ENCODE assay signal across 17 cellular contexts in the genomic region with DNA sequence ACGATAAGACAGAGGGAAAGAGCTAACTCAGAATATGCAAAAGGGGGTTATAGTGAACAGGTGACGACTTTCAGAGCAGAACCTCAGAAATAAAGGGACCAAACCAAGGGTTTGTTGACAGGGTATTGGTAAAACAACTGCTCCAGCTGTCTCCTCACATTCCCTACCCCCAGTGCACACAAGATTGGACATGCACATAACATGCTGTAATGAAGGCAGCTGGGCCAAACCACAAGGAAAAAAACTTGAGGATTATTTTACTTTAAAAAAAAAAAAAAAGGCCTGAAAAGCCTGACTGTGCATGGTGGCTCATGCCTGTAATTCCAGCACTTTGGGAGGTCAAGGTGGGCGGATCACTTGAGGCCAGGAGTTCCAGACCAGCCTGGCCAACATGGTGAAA. TPM values are rescaled to one million over a fixed set of nuclear protein-coding genes. Genes with fewer than 3 reads are reported as not detected.
A peak's percentile ranks its signal among the peaks of the same experiment; 100 is the strongest.
DNase-seq lines count a peak whose midpoint lies in the region; ATAC-seq and TF ChIP-seq lines count a peak whose summit lies in the region.
"Had no signal": no experiment of that assay in that cellular context is flagged by ENCODE, and none has a peak within 500 bp of the region (broad histone marks: within the 10 kb centered on the region; RNA-seq: fewer than 3 reads in every experiment).

No MANE protein-coding gene starts in this region.

- no peak overlapping the region for H3K4me3 ChIP-seq in BJ (ENCODE audit: low read depth, low read length)
- H3K4me3 ChIP-seq: psoas muscle, transverse colon had no signal

- no peaks in the 10 kb centered on the region for H3K9me3 Mint-ChIP-seq in effector memory CD8-positive, alpha-beta T cell
- H3K9me3 Mint-ChIP-seq: activated T-cell treated with anti-CD3 and anti-CD28 coated beads, Interleukin-2, amount 50 U/mL, for 24 hours had no signal

- no peaks in the 10 kb centered on the region for H3K27me3 ChIP-seq in BJ (ENCODE audit: control insufficient read depth, insufficient read depth, low read length)
- H3K27me3 ChIP-seq: transverse colon had no signal

- no peak for TF ChIP-seq CTCF in BJ (IDR thresholded peaks at IDR 0.05; ENCODE audit: insufficient read depth, low read depth, low read length)

- H3K4me3 Mint-ChIP-seq in effector memory CD8-positive, alpha-beta T cell = no peak overlapping the region
- H3K4me3 Mint-ChIP-seq: activated T-cell treated with anti-CD3 and anti-CD28 coated beads, Interleukin-2, amount 50 U/mL, for 24 hours had no signal

- H3K36me3 ChIP-seq in BJ (ENCODE audit: control insufficient read depth, insufficient read depth, low read length) = peaks cover 2% of the 10 kb centered on the region

- ATAC-seq in effector memory CD8-positive, alpha-beta T cell (replicated peaks) = no peak
- ATAC-seq in GM18511 (IDR thresholded peaks at IDR 0.05; ENCODE audit: unreplicated experiment) (no peak), HG03280 (IDR thresholded peaks at IDR 0.05; ENCODE audit: unreplicated experiment) (no peak)
- ATAC-seq: psoas muscle had no signal

- CTCF ChIA-PET in BJ (lab: Yijun Ruan, JAX) = interaction anchor here (0.7 to 1.3 kb wide), 2 partner anchors 20 to 180 kb away, joined by 3 read pairs; no protein-coding TSS in a partner anchor

- POLR2A ChIA-PET in BJ (lab: Charles Lee) = no interaction called here

- peak; percentile 65 for DNase-seq in BJ (ENCODE audit: low read depth)
- peak; percentile 50 for DNase-seq in NCI-H2171 (lab: John Stamatoyannopoulos, UW)
- no peak for DNase-seq in effector memory CD8-positive, alpha-beta T cell
- peak; percentile 80 for DNase-seq in non-pigmented ciliary epithelial cell (ENCODE audit: low read depth)
- no peak for DNase-seq in NCI-H1436 treated with DMSO at 0.1 percent for 48 hours (lab: John Stamatoyannopoulos, UW)
- no peak for DNase-seq in stimulated activated CD4-positive, alpha-beta T cell treated with anti-CD3 and anti-CD28 coated beads, Interleukin-15, amount 100 ng/mL, for 24 hours
- DNase-seq: activated CD4-positive, alpha-beta T cell treated with anti-CD3 and anti-CD28 coated beads, Interleukin-2, amount 50 U/mL, for 1 hour; activated T-cell treated with anti-CD3 and anti-CD28 coated beads, Interleukin-2, amount 50 U/mL, for 24 hours; amniotic stem cell; CD4-positive, CD25-positive, alpha-beta regulatory T cell; islet precursor cell; NCI-H2029; psoas muscle; T-helper 9 cell; transverse colon had no signal

- no peaks in the 10 kb centered on the region for H3K27me3 Mint-ChIP-seq in effector memory CD8-positive, alpha-beta T cell
- H3K27me3 Mint-ChIP-seq: activated T-cell treated with anti-CD3 and anti-CD28 coated beads, Interleukin-2, amount 50 U/mL, for 24 hours; CD4-positive, CD25-positive, alpha-beta regulatory T cell had no signal

- peaks cover 24 to 38% of the 10 kb centered on the region in 2 donors for H3K4me1 Mint-ChIP-seq in effector memory CD8-positive, alpha-beta T cell (ENCODE audit: low read depth in 2 of 2)

- peak overlapping the region; percentile 58 to 79 for H3K27ac Mint-ChIP-seq in effector memory CD8-positive, alpha-beta T cell
- H3K27ac Mint-ChIP-seq: activated T-cell treated with anti-CD3 and anti-CD28 coated beads, Interleukin-2, amount 50 U/mL, for 24 hours had no signal

- H3K36me3 Mint-ChIP-seq in effector memory CD8-positive, alpha-beta T cell (ENCODE audit: insufficient read depth) = peaks cover 34% of the 10 kb centered on the region

RNA-seq across cellular contexts. Expression of a gene that starts 3.5 kb away (rescaled TPM):
- polyA plus RNA-seq in BJ (2011; rRNA removed) = 3.7 and 8.3 TPM in 2 replicates
- polyA minus RNA-seq in BJ (2011; rRNA and poly(A)+ RNA removed) = 3.2 TPM in 2 replicates

RNA-seq across cellular contexts. Expression of a gene that starts 31.3 kb away (rescaled TPM):
- 4.9 and 8.3 TPM in 2 replicates for polyA plus RNA-seq in BJ (2011; rRNA removed)
- 1.2 and 1.3 TPM in 2 replicates for polyA minus RNA-seq in BJ (2011; rRNA and poly(A)+ RNA removed)

Comparison
In these comparisons a context has a peak if more than half of its experiments do, and no peak if none do; other contexts are left out.
1. DNase-seq: peak in BJ (single experiment), NCI-H2171 (single experiment) and non-pigmented ciliary epithelial cell (single experiment); none in effector memory CD8-positive, alpha-beta T cell (0 of 3), NCI-H1436 treated with DMSO at 0.1 percent for 48 hours (single experiment) and stimulated activated CD4-positive, alpha-beta T cell treated with anti-CD3 and anti-CD28 coated beads, Interleukin-15, amount 100 ng/mL, for 24 hours (single experiment).